Comparison of ENCODE assay signal across 25 cellular contexts in the genomic region with DNA sequence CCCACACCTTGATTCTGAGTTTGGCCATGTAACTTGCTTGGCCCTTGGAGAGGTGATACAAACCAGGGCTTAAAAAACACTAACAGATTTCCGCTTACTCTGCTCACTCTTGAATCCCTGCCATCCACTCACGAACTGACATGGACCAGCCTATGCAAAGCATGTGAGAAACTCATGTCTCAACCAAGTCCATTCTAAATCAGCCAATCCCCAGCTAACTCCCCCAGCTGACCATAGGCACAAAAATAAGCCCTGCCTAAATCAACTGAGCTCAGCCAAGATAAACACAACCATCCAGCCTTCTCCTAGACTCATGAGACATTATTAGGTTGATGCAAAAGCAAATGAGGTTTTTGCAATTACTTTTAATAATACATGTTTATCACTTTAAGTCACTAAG.
DNase-seq lines count a peak whose midpoint lies in the region; ATAC-seq and TF ChIP-seq lines count a peak whose summit lies in the region.
"Had no signal": no experiment of that assay in that cellular context is flagged by ENCODE, and none has a peak within 500 bp of the region (broad histone marks: within the 10 kb centered on the region; RNA-seq: fewer than 3 reads in every experiment).

No MANE protein-coding gene starts in this region.

- TF ChIP-seq CTCF in MCF 10A (IDR thresholded peaks at IDR 0.05; ENCODE audit: unreplicated experiment), result no peak
- TF ChIP-seq CTCF in breast epithelium (IDR thresholded peaks at IDR 0.05), result no peak
- TF ChIP-seq CTCF in ovary (IDR thresholded peaks at IDR 0.05), result no peak
- TF ChIP-seq CTCF in GM10266 (IDR thresholded peaks at IDR 0.05; ENCODE audit: control insufficient read depth, insufficient read depth, low read depth, missing control alignments), result no peak

- no peak for TF ChIP-seq EP300 in ovary (IDR thresholded peaks at IDR 0.05)

- no peak for ATAC-seq in HG03139 (IDR thresholded peaks at IDR 0.05; ENCODE audit: unreplicated experiment)
- ATAC-seq: CD8-positive, alpha-beta T cell; GM12878 had no signal

- H3K27ac ChIP-seq in breast epithelium (no peak overlapping the region), ovary (no peak overlapping the region)
- H3K27ac ChIP-seq: 22Rv1, GM23248, HL-60, SJCRH30 had no signal

- no peaks in the 10 kb centered on the region for H3K36me3 Mint-ChIP-seq in MCF 10A (ENCODE audit: insufficient read depth, unreplicated experiment)
- H3K36me3 Mint-ChIP-seq: CD8-positive, alpha-beta T cell had no signal

- intact Hi-C loops in MCF 10A (cut with micrococcal nuclease) (no loop called here), breast epithelium (cut with DNase I; ENCODE audit: low total_unique reads) (no loop called here), ovary (cut with DNase I) (no loop called here)

- 45 to 51% (median 49%) methylated on average over 2 of the region's 2 CpGs for WGBS in ovary, 3 donors

- H3K27me3 ChIP-seq in breast epithelium (no peaks in the 10 kb centered on the region), ovary (no peaks in the 10 kb centered on the region)
- H3K27me3 ChIP-seq: BE2C, SJCRH30 had no signal

- H3K9me3 ChIP-seq in breast epithelium (no peaks in the 10 kb centered on the region), ovary (no peaks in the 10 kb centered on the region)
- H3K9me3 ChIP-seq: BE2C, SJCRH30 had no signal

- CTCF ChIA-PET in MCF 10A (lab: Yijun Ruan, JAX), result no interaction called here

- H3K27ac Mint-ChIP-seq in MCF 10A (ENCODE audit: low read depth, unreplicated experiment), result no peak overlapping the region
- H3K27ac Mint-ChIP-seq: CD8-positive, alpha-beta T cell had no signal

- H3K4me1 ChIP-seq in breast epithelium, result no peaks in the 10 kb centered on the region
- H3K4me1 ChIP-seq in ovary (ENCODE audit: insufficient read depth), result no peaks in the 10 kb centered on the region
- H3K4me1 ChIP-seq: BE2C, SJCRH30 had no signal

- H3K4me1 Mint-ChIP-seq in MCF 10A (ENCODE audit: insufficient read depth, unreplicated experiment), result peaks cover 5% of the 10 kb centered on the region

- H3K36me3 ChIP-seq in breast epithelium (no peaks in the 10 kb centered on the region), ovary (no peaks in the 10 kb centered on the region)
- H3K36me3 ChIP-seq: BE2C, SJCRH30 had no signal

- POLR2A ChIA-PET in MCF 10A (lab: Yijun Ruan, JAX), result no interaction called here

- no peak overlapping the region for H3K4me3 ChIP-seq in breast epithelium
- H3K4me3 ChIP-seq in ovary, result no peak overlapping the region
- H3K4me3 ChIP-seq: GM12878, GM23248, SJCRH30 had no signal

- TF ChIP-seq POLR2A in breast epithelium (IDR thresholded peaks at IDR 0.05), result no peak
- TF ChIP-seq POLR2A in ovary (IDR thresholded peaks at IDR 0.05), result no peak

- peak; percentile 27 for DNase-seq in MCF 10A (ENCODE audit: unreplicated experiment)
- no peak for DNase-seq in breast epithelium (ENCODE audit: low spot score in 2 of 2)
- peak; percentile 18 for DNase-seq in fibroblast of gingiva (ENCODE audit: low read depth)
- peak; percentile 22 for DNase-seq in islet precursor cell
- peak; percentile 36 for DNase-seq in stromal cell of bone marrow (ENCODE audit: low read depth)
- DNase-seq in ovary, result no peak
- no peak for DNase-seq in GM10266 (ENCODE audit: extremely low spot score)
- DNase-seq: BE2C; CD8-positive, alpha-beta T cell; DMS79; GM23248; HCEC 1CT; MV-4-11; NCI-H1417 treated with DMSO at 0.1 percent for 48 hours; NCI-H1930; NCI-H2171; NCI-H446; NK-92 treated with Interleukin-12 subunit alpha and Interleukin-12 subunit beta, amount 100 ng/mL, for 24 hours; OCI-M1; RPMI8226; SJCRH30 had no signal

- BruUV-seq in MCF 10A (replicated peaks; lab: Mats Ljungman, UMichigan), result no TSS peak

- no peaks in the 10 kb centered on the region for H3K9me3 Mint-ChIP-seq in MCF 10A (ENCODE audit: unreplicated experiment)

- no peak overlapping the region for H3K4me3 Mint-ChIP-seq in MCF 10A (ENCODE audit: unreplicated experiment)
- H3K4me3 Mint-ChIP-seq: CD8-positive, alpha-beta T cell had no signal

- H3K27me3 Mint-ChIP-seq in MCF 10A (ENCODE audit: insufficient read depth, unreplicated experiment), result no peaks in the 10 kb centered on the region

Comparison
In these comparisons a context has a peak if more than half of its experiments do, and no peak if none do; other contexts are left out.
1. DNase-seq: peak in MCF 10A (single experiment), fibroblast of gingiva (single experiment), islet precursor cell (single experiment) and stromal cell of bone marrow (single experiment); none in breast epithelium (0 of 2), ovary (0 of 5) and GM10266 (single experiment).